ENCODE assay signal across 8 cellular contexts in genomic region chr10:77428776-77429395, GRCh38.
A peak's percentile ranks its signal among the peaks of the same experiment; 100 is the strongest.
DNase-seq lines count a peak whose midpoint lies in the region; ATAC-seq and TF ChIP-seq lines count a peak whose summit lies in the region.

No MANE protein-coding gene starts in this region.

- no peaks in the 10 kb centered on the region for H3K36me3 Mint-ChIP-seq in stimulated activated effector memory CD8-positive, alpha-beta T cell treated with anti-CD3 and anti-CD28 coated beads, Interleukin-12 subunit alpha, Interleukin-12 subunit beta, amount 100 ng/mL, for 72 hours
- no peaks in the 10 kb centered on the region for H3K36me3 Mint-ChIP-seq in activated T-cell treated with anti-CD3 and anti-CD28 coated beads, Interleukin-2, amount 50 U/mL, for 4 hours (ENCODE audit: insufficient read depth)

- CTCF ChIA-PET in PC-3 (lab: Charles Lee), result interaction anchor here (0.6 to 1.2 kb wide), 13 partner anchors 27 to 491 kb away, joined by 3 to 13 read pairs (median 3); no protein-coding TSS in a partner anchor

- TF ChIP-seq CTCF in GM12864 (IDR thresholded peaks at IDR 0.05; ENCODE audit: low read depth, low read length, missing control alignments) (peak; percentile 44), PC-3 (conservative IDR thresholded peaks at IDR 0.05; ENCODE audit: low read depth, low read length) (peak; percentile 98), psoas muscle (IDR thresholded peaks at IDR 0.05) (peak; percentile 73)

- ATAC-seq in PC-3 (peak; percentile 68), psoas muscle (peak; percentile 89 to 97 (median 94)), GM19023 (IDR thresholded peaks at IDR 0.05; ENCODE audit: unreplicated experiment) (no peak)
- ATAC-seq in stimulated activated effector memory CD8-positive, alpha-beta T cell treated with anti-CD3 and anti-CD28 coated beads, Interleukin-12 subunit alpha, Interleukin-12 subunit beta, amount 100 ng/mL, for 72 hours, result no peak
- ATAC-seq in activated T-cell treated with anti-CD3 and anti-CD28 coated beads, Interleukin-2, amount 50 U/mL, for 4 hours, result no peak

- H3K9me3 ChIP-seq in PC-3 (ENCODE audit: low read length), result no peaks in the 10 kb centered on the region
- H3K9me3 ChIP-seq in psoas muscle, result no peaks in the 10 kb centered on the region

- intact Hi-C loops in PC-3 (cut with micrococcal nuclease) (loop anchor here (1.0 to 2.0 kb wide), 2 partner anchors 37 to 212 kb away; no protein-coding TSS in a partner anchor), psoas muscle (cut with DNase I) (no loop called here)

- no peaks in the 10 kb centered on the region for H4K20me1 ChIP-seq in PC-3 (ENCODE audit: low read length)

- H3K27ac Mint-ChIP-seq in stimulated activated effector memory CD8-positive, alpha-beta T cell treated with anti-CD3 and anti-CD28 coated beads, Interleukin-12 subunit alpha, Interleukin-12 subunit beta, amount 100 ng/mL, for 72 hours, result no peak overlapping the region

- H3K27me3 ChIP-seq in PC-3 (ENCODE audit: low read length) (no peaks in the 10 kb centered on the region), psoas muscle (ENCODE audit: insufficient read depth in 3 of 3, low read length in 2 of 3) (no peaks in the 10 kb centered on the region)

- peaks cover 4% of the 10 kb centered on the region for H3K27me3 Mint-ChIP-seq in activated T-cell treated with anti-CD3 and anti-CD28 coated beads, Interleukin-2, amount 50 U/mL, for 4 hours (ENCODE audit: low read depth)

- peaks cover 10% of the 10 kb centered on the region for H3K4me1 ChIP-seq in PC-3 (ENCODE audit: insufficient read depth, low read length)
- peaks cover 11% of the 10 kb centered on the region for H3K4me1 ChIP-seq in psoas muscle

- H3K4me1 Mint-ChIP-seq in stimulated activated effector memory CD8-positive, alpha-beta T cell treated with anti-CD3 and anti-CD28 coated beads, Interleukin-12 subunit alpha, Interleukin-12 subunit beta, amount 100 ng/mL, for 72 hours, result no peaks in the 10 kb centered on the region
- H3K4me1 Mint-ChIP-seq in activated T-cell treated with anti-CD3 and anti-CD28 coated beads, Interleukin-2, amount 50 U/mL, for 4 hours (ENCODE audit: low read depth), result no peaks in the 10 kb centered on the region

- H3K36me3 ChIP-seq in PC-3 (ENCODE audit: low read depth, low read length), result no peaks in the 10 kb centered on the region
- no peaks in the 10 kb centered on the region for H3K36me3 ChIP-seq in psoas muscle (ENCODE audit: insufficient read depth in 1 of 2, low read depth in 1 of 2)

- H3K4me2 ChIP-seq in PC-3 (ENCODE audit: low read length), result no peak overlapping the region

- no TSS peak for BruUV-seq in PC-3 (replicated peaks; lab: Mats Ljungman, UMichigan)

- H3F3A ChIP-seq in PC-3 (ENCODE audit: low read length, unreplicated experiment), result no peaks in the 10 kb centered on the region

- H3K79me2 ChIP-seq in PC-3 (ENCODE audit: low read length), result 0 out of 2 replicates have a peak, but pooled peaks cover 4% of the 10 kb centered on the region

- POLR2A ChIA-PET in PC-3 (lab: Charles Lee; ENCODE audit: unreplicated experiment), result interaction anchor here (0.6 to 0.7 kb wide), 3 partner anchors 20 to 261 kb away, joined by 3 to 4 read pairs (median 3); no protein-coding TSS in a partner anchor

- no peak for DNase-seq in GM12864 (ENCODE audit: low read depth)
- peak; percentile 92 for DNase-seq in PC-3
- peak; percentile 82 for DNase-seq in fibroblast of peridontal ligament (ENCODE audit: extremely low read depth)
- peak; percentile 48 to 78 for DNase-seq in psoas muscle
- DNase-seq in HUDEP-2 (lab: John Stamatoyannopoulos, UW; ENCODE audit: unreplicated experiment in 76 of 76), result no peak
- no peak for DNase-seq in stimulated activated effector memory CD8-positive, alpha-beta T cell treated with anti-CD3 and anti-CD28 coated beads, Interleukin-12 subunit alpha, Interleukin-12 subunit beta, amount 100 ng/mL, for 72 hours (ENCODE audit: low spot score in 2 of 2)
- DNase-seq in activated T-cell treated with anti-CD3 and anti-CD28 coated beads, Interleukin-2, amount 50 U/mL, for 4 hours, result no peak

- no peak overlapping the region for H3K4me3 Mint-ChIP-seq in stimulated activated effector memory CD8-positive, alpha-beta T cell treated with anti-CD3 and anti-CD28 coated beads, Interleukin-12 subunit alpha, Interleukin-12 subunit beta, amount 100 ng/mL, for 72 hours
- no peak overlapping the region for H3K4me3 Mint-ChIP-seq in activated T-cell treated with anti-CD3 and anti-CD28 coated beads, Interleukin-2, amount 50 U/mL, for 4 hours

- no peak overlapping the region for H2AFZ ChIP-seq in PC-3 (ENCODE audit: low read length)

- WGBS in psoas muscle, 3 donors, result 28 to 47% (median 30%) methylated on average over 3 of the region's 3 CpGs

- H3K4me3 ChIP-seq in GM12864 (ENCODE audit: low read depth, low read length) (no peak overlapping the region), PC-3 (ENCODE audit: low read length) (no peak overlapping the region), psoas muscle (no peak overlapping the region)

- no peaks in the 10 kb centered on the region for H3K9me3 Mint-ChIP-seq in stimulated activated effector memory CD8-positive, alpha-beta T cell treated with anti-CD3 and anti-CD28 coated beads, Interleukin-12 subunit alpha, Interleukin-12 subunit beta, amount 100 ng/mL, for 72 hours
- no peaks in the 10 kb centered on the region for H3K9me3 Mint-ChIP-seq in activated T-cell treated with anti-CD3 and anti-CD28 coated beads, Interleukin-2, amount 50 U/mL, for 4 hours

- H3K9ac ChIP-seq in PC-3 (ENCODE audit: low read length), result no peak overlapping the region

- no peaks in the 10 kb centered on the region for H3K9me2 ChIP-seq in PC-3 (replicated peaks; ENCODE audit: low read length)

- H3K27ac ChIP-seq in PC-3 (ENCODE audit: low read length) (no peak overlapping the region), psoas muscle (no peak overlapping the region)

Comparison
In these comparisons a context has a peak if more than half of its experiments do, and no peak if none do; other contexts are left out.
1. DNase-seq: peak in PC-3 (single experiment), fibroblast of peridontal ligament (single experiment) and psoas muscle (2 of 2); none in GM12864 (single experiment), HUDEP-2 (0 of 76), stimulated activated effector memory CD8-positive, alpha-beta T cell treated with anti-CD3 and anti-CD28 coated beads, Interleukin-12 subunit alpha, Interleukin-12 subunit beta, amount 100 ng/mL, for 72 hours (0 of 2) and activated T-cell treated with anti-CD3 and anti-CD28 coated beads, Interleukin-2, amount 50 U/mL, for 4 hours (single experiment).
2. CTCF ChIP-seq: peak in every context shown above with its lines; median percentile 98 in PC-3; 73 in psoas muscle; 44 in GM12864.
3. ATAC-seq: peak in PC-3 (single experiment) and psoas muscle (4 of 4); none in stimulated activated effector memory CD8-positive, alpha-beta T cell treated with anti-CD3 and anti-CD28 coated beads, Interleukin-12 subunit alpha, Interleukin-12 subunit beta, amount 100 ng/mL, for 72 hours (single experiment), activated T-cell treated with anti-CD3 and anti-CD28 coated beads, Interleukin-2, amount 50 U/mL, for 4 hours (0 of 2) and GM19023 (single experiment).